In the genomic region with DNA sequence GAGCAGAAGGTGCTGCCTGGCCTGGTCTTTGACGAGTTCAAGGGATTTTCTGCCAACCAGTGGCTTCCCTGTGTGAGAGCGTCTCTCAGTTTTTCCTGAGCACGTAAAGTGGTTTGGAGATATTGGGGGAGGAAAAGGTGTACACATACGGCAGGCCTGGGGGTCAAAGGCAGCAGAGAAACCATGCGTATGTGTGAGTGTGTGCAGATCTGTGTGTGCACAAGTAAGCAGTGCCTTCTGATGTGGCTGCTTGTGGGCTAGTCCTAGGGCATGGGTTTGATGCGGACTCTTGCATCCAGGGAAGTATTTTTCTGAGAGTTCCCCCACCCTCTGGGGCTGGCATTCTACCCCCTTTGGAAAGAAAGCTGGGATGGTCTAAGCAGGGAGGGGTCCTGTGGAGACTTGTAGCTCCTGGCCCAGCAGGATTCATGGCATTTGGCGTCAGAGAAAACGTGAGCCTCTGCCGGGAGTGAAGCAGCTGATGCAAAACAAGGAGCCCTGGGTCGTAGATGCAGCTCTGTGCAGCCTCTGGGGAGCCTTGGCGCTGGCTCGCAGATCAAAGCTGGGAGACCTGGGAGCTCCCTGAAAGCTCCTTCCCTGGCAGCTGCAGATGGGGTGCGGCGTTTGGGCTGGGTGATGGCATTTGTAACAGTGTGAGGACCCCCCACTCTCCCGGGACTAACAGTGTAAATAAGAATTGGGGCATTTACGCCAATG, we compare ENCODE assay signal across 9 cellular contexts.
A peak's percentile ranks its signal among the peaks of the same experiment; 100 is the strongest.
DNase-seq lines count a peak whose midpoint lies in the region; ATAC-seq and TF ChIP-seq lines count a peak whose summit lies in the region.
"Had no signal": no experiment of that assay in that cellular context is flagged by ENCODE, and none has a peak within 500 bp of the region (broad histone marks: within the 10 kb centered on the region; RNA-seq: fewer than 3 reads in every experiment).

No MANE protein-coding gene starts in this region.

- H3K27me3 ChIP-seq in gastroesophageal sphincter = no peaks in the 10 kb centered on the region
- no peaks in the 10 kb centered on the region for H3K27me3 ChIP-seq in suprapubic skin

- peak overlapping the region; percentile 85 for H3K27ac Mint-ChIP-seq in activated T-cell treated with anti-CD3 and anti-CD28 coated beads, Interleukin-2, amount 50 U/mL, for 72 hours

- DNase-seq in activated T-cell treated with anti-CD3 and anti-CD28 coated beads, Interleukin-2, amount 50 U/mL, for 72 hours = no peak
- no peak for DNase-seq in activated T-cell treated with anti-CD3 and anti-CD28 coated beads for 4 hours
- DNase-seq in NCI-H345 treated with DMSO at 0.1 percent for 48 hours (lab: John Stamatoyannopoulos, UW; ENCODE audit: unreplicated experiment) = peak; percentile 73
- no peak for DNase-seq in suprapubic skin (ENCODE audit: low spot score in 2 of 2)
- DNase-seq in NCI-H146 (lab: John Stamatoyannopoulos, UW) = no peak
- DNase-seq in mesenteric fat pad (ENCODE audit: low spot score) = no peak

- TF ChIP-seq CTCF in gastroesophageal sphincter (IDR thresholded peaks at IDR 0.05) (no peak), suprapubic skin (IDR thresholded peaks at IDR 0.05) (no peak)

- peak; percentile 40 to 48 for ATAC-seq in activated T-cell treated with anti-CD3 and anti-CD28 coated beads, Interleukin-2, amount 50 U/mL, for 72 hours (replicated peaks in 1 of 2)
- ATAC-seq in gastroesophageal sphincter = no peak
- no peak for ATAC-seq in HG03045 (IDR thresholded peaks at IDR 0.05; ENCODE audit: unreplicated experiment)

- no peaks in the 10 kb centered on the region for H3K9me3 Mint-ChIP-seq in activated T-cell treated with anti-CD3 and anti-CD28 coated beads, Interleukin-2, amount 50 U/mL, for 72 hours
- H3K9me3 Mint-ChIP-seq: CD14-positive monocyte had no signal

- H3K4me1 ChIP-seq in gastroesophageal sphincter = peaks cover 0 to 29% (median 10%) of the 10 kb centered on the region in 3 donors
- H3K4me1 ChIP-seq in suprapubic skin = peaks cover 13% of the 10 kb centered on the region

- peak overlapping the region; percentile 92 to 97 for H3K4me3 Mint-ChIP-seq in activated T-cell treated with anti-CD3 and anti-CD28 coated beads, Interleukin-2, amount 50 U/mL, for 72 hours

- H3K27ac ChIP-seq in gastroesophageal sphincter = peak overlapping the region in 3 of 4 donors; percentile 37 to 81 (median 79)
- peak overlapping the region; percentile 41 for H3K27ac ChIP-seq in suprapubic skin

- H3K4me3 ChIP-seq in gastroesophageal sphincter (no peak overlapping the region), suprapubic skin (no peak overlapping the region)

- H3K27me3 Mint-ChIP-seq in activated T-cell treated with anti-CD3 and anti-CD28 coated beads, Interleukin-2, amount 50 U/mL, for 72 hours (ENCODE audit: low read depth) = no peaks in the 10 kb centered on the region

- TF ChIP-seq EP300 in gastroesophageal sphincter (IDR thresholded peaks at IDR 0.05) = no peak
- TF ChIP-seq EP300 in suprapubic skin (IDR thresholded peaks at IDR 0.05) = no peak

- H3K36me3 ChIP-seq in gastroesophageal sphincter = no peaks in the 10 kb centered on the region
- no peaks in the 10 kb centered on the region for H3K36me3 ChIP-seq in suprapubic skin

- H3K9me3 ChIP-seq in gastroesophageal sphincter (no peaks in the 10 kb centered on the region), suprapubic skin (no peaks in the 10 kb centered on the region)

- H3K36me3 Mint-ChIP-seq in activated T-cell treated with anti-CD3 and anti-CD28 coated beads, Interleukin-2, amount 50 U/mL, for 72 hours (ENCODE audit: insufficient read depth in 2 of 2) = no peaks in the 10 kb centered on the region
- H3K36me3 Mint-ChIP-seq: CD14-positive monocyte had no signal

- peaks cover 44% of the 10 kb centered on the region for H3K4me1 Mint-ChIP-seq in activated T-cell treated with anti-CD3 and anti-CD28 coated beads, Interleukin-2, amount 50 U/mL, for 72 hours (ENCODE audit: low read depth)

- TF ChIP-seq POLR2A in gastroesophageal sphincter (IDR thresholded peaks at IDR 0.05) (no peak), suprapubic skin (IDR thresholded peaks at IDR 0.05) (no peak)

- WGBS in gastroesophageal sphincter (ENCODE audit: low coverage in 1 of 2), 2 donors = 64 to 82% methylated on average over 5 to 9 of the region's 16 CpGs
- 58% methylated on average over 16 of the region's 16 CpGs for WGBS in suprapubic skin

Comparison
In these comparisons a context has a peak if more than half of its experiments do, and no peak if none do; other contexts are left out.
1. ATAC-seq: peak in activated T-cell treated with anti-CD3 and anti-CD28 coated beads, Interleukin-2, amount 50 U/mL, for 72 hours (2 of 2); none in gastroesophageal sphincter (single experiment) and HG03045 (single experiment).